In genomic region chr6:193773-194310, GRCh38 we compare ENCODE assay signal across 13 cellular contexts.
DNase-seq lines count a peak whose midpoint lies in the region; ATAC-seq and TF ChIP-seq lines count a peak whose summit lies in the region.
"Had no signal": no experiment of that assay in that cellular context is flagged by ENCODE, and none has a peak within 500 bp of the region (broad histone marks: within the 10 kb centered on the region; RNA-seq: fewer than 3 reads in every experiment).

No MANE protein-coding gene starts in this region.

- H3K4me3 ChIP-seq in ascending aorta = no peak overlapping the region

- H3K27me3 Mint-ChIP-seq in activated CD4-positive, alpha-beta memory T cell treated with anti-CD3 and anti-CD28 coated beads, Interleukin-2, amount 10 ng/mL, durations not matched to agents 7 days and 5 days = no peaks in the 10 kb centered on the region

- DNase-seq in GM13976 (ENCODE audit: low spot score) = peak; percentile 63
- DNase-seq in activated CD4-positive, alpha-beta memory T cell treated with anti-CD3 and anti-CD28 coated beads, Interleukin-2, amount 10 ng/mL, durations not matched to agents 7 days and 5 days = no peak
- peak; percentile 10 for DNase-seq in sciatic nerve (ENCODE audit: low spot score)
- DNase-seq in pons (ENCODE audit: low spot score) = no peak
- DNase-seq in posterior vena cava (ENCODE audit: low spot score) = no peak
- DNase-seq in ascending aorta (ENCODE audit: low spot score in 2 of 2) = no peak
- no peak for DNase-seq in NCI-H2081 (lab: John Stamatoyannopoulos, UW)
- DNase-seq: anterior cingulate cortex, EL, foreskin fibroblast, GOT3, SIG-M5 had no signal

- POLR2A ChIA-PET in activated CD4-positive, alpha-beta memory T cell treated with anti-CD3 and anti-CD28 coated beads, Interleukin-2, amount 10 ng/mL, durations not matched to agents 7 days and 5 days (lab: Charles Lee) = interaction anchor here (1.0 to 10.9 kb wide), 7 partner anchors 15 to 204 kb away, joined by 4 to 159 read pairs (median 8); partner anchors contain the start of genes DUSP22 and IRF4

- H3K36me3 ChIP-seq in ascending aorta = no peaks in the 10 kb centered on the region

- H3K4me3 Mint-ChIP-seq in activated CD4-positive, alpha-beta memory T cell treated with anti-CD3 and anti-CD28 coated beads, Interleukin-2, amount 10 ng/mL, durations not matched to agents 7 days and 5 days = peak overlapping the region; percentile 2

- H3K27me3 ChIP-seq in ascending aorta = no peaks in the 10 kb centered on the region

- H3K9me3 ChIP-seq in ascending aorta = no peaks in the 10 kb centered on the region

- H3K4me1 ChIP-seq in ascending aorta = no peaks in the 10 kb centered on the region

- intact Hi-C loops in sciatic nerve (cut with DNase I) = no loop called here
- intact Hi-C loops in posterior vena cava (cut with DNase I) = no loop called here
- intact Hi-C loops in ascending aorta (cut with DNase I) = no loop called here

- CTCF ChIA-PET in activated CD4-positive, alpha-beta memory T cell treated with anti-CD3 and anti-CD28 coated beads, Interleukin-2, amount 10 ng/mL, durations not matched to agents 7 days and 5 days (lab: Charles Lee) = interaction anchor here (0.9 to 1.1 kb wide), 2 partner anchors 28 to 196 kb away, joined by 3 to 6 read pairs; no protein-coding TSS in a partner anchor

- TF ChIP-seq CTCF in GM13976 (IDR thresholded peaks at IDR 0.05; ENCODE audit: borderline replicate concordance, control extremely low read depth, extremely low read depth, insufficient read depth, missing control alignments) (no peak), ascending aorta (IDR thresholded peaks at IDR 0.05) (no peak)

- H3K4me1 Mint-ChIP-seq in activated CD4-positive, alpha-beta memory T cell treated with anti-CD3 and anti-CD28 coated beads, Interleukin-2, amount 10 ng/mL, durations not matched to agents 7 days and 5 days = peaks cover 69% of the 10 kb centered on the region

- ATAC-seq in HG02642 (IDR thresholded peaks at IDR 0.05; ENCODE audit: poor library complexity, unreplicated experiment) (peak; percentile 42), sciatic nerve (no peak)

- peaks cover 9% of the 10 kb centered on the region for H3K36me3 Mint-ChIP-seq in activated CD4-positive, alpha-beta memory T cell treated with anti-CD3 and anti-CD28 coated beads, Interleukin-2, amount 10 ng/mL, durations not matched to agents 7 days and 5 days (ENCODE audit: low read depth)

- H3K9me3 Mint-ChIP-seq in activated CD4-positive, alpha-beta memory T cell treated with anti-CD3 and anti-CD28 coated beads, Interleukin-2, amount 10 ng/mL, durations not matched to agents 7 days and 5 days = peaks cover 6% of the 10 kb centered on the region

- H3K27ac ChIP-seq in ascending aorta = no peak overlapping the region

- in situ Hi-C loops in GM13976 (cut with MboI; ENCODE audit: low sequenced_read_pairs, unreplicated experiment) = no loop called here

- peak overlapping the region; percentile 82 for H3K27ac Mint-ChIP-seq in activated CD4-positive, alpha-beta memory T cell treated with anti-CD3 and anti-CD28 coated beads, Interleukin-2, amount 10 ng/mL, durations not matched to agents 7 days and 5 days

Comparison
In these comparisons a context has a peak if more than half of its experiments do, and no peak if none do; other contexts are left out.
1. DNase-seq: peak in GM13976 (single experiment) and sciatic nerve (single experiment); none in activated CD4-positive, alpha-beta memory T cell treated with anti-CD3 and anti-CD28 coated beads, Interleukin-2, amount 10 ng/mL, durations not matched to agents 7 days and 5 days (single experiment), pons (single experiment), posterior vena cava (single experiment), ascending aorta (0 of 2) and NCI-H2081 (0 of 2).